In the genomic region with DNA sequence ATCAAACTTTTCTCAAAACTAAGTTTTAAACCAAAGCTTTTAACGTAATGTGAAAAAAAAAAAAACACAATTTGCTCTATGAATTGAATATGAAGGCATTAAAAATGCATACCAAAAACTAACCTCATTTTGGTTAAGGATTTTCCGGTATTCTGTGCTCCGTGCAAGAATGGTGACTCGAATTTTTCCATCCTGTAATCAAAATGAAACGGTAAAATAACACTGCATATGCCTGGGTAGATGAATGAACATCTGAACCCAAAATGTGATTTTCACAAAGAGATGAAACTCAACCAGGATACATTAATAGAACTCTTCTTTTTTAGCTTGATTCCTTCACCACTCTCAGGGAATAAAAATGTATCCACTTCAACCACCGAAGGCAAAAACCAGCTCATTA, we compare ENCODE assay signal across 30 cellular contexts. TPM values are rescaled to one million over a fixed set of nuclear protein-coding genes. Genes with fewer than 3 reads are reported as not detected.
"Had no signal": no experiment of that assay in that cellular context is flagged by ENCODE, and none has a peak within 500 bp of the region (broad histone marks: within the 10 kb centered on the region; RNA-seq: fewer than 3 reads in every experiment).

No MANE protein-coding gene starts in this region.

- H3K27ac Mint-ChIP-seq: activated naive CD4-positive, alpha-beta T cell treated with anti-CD3 and anti-CD28 coated beads for 36 hours; activated naive CD4-positive, alpha-beta T cell treated with anti-CD3 and anti-CD28 coated beads, Interleukin-2, amount 50 U/mL, for 24 hours; activated naive CD8-positive, alpha-beta T cell treated with anti-CD3 and anti-CD28 coated beads, Interleukin-2, amount 10 ng/mL, durations not matched to agents 7 days and 5 days; activated T-helper 2 cell treated with anti-CD3 and anti-CD28 coated beads, Interferon-gamma antibody, Interleukin-2, Interleukin-4, amounts not matched to agents 10 μg/mL and 5 μg/mL and 100 μg/mL, durations not matched to agents 14 hours and 24 hours and 36 hours; effector memory CD8-positive, alpha-beta T cell had no signal

- H3K4me3 Mint-ChIP-seq: activated naive CD4-positive, alpha-beta T cell treated with anti-CD3 and anti-CD28 coated beads for 36 hours; activated naive CD4-positive, alpha-beta T cell treated with anti-CD3 and anti-CD28 coated beads, Interleukin-2, amount 50 U/mL, for 24 hours; activated naive CD8-positive, alpha-beta T cell treated with anti-CD3 and anti-CD28 coated beads, Interleukin-2, amount 10 ng/mL, durations not matched to agents 7 days and 5 days; central memory CD8-positive, alpha-beta T cell; effector memory CD8-positive, alpha-beta T cell had no signal

- DNase-seq: activated CD4-positive, alpha-beta T cell treated with anti-CD3 and anti-CD28 coated beads for 48 hours; activated CD4-positive, alpha-beta T cell treated with anti-CD3 and anti-CD28 coated beads, Interleukin-2, amount 50 U/mL, for 1 hour; activated CD4-positive, alpha-beta T cell treated with anti-CD3 and anti-CD28 coated beads, Interleukin-2, amount 50 U/mL, for 48 hours; activated CD4-positive, CD25-positive, alpha-beta regulatory T cell; activated CD4-positive, CD25-positive, alpha-beta regulatory T cell treated with anti-CD3 and anti-CD28 coated beads, Interleukin-2, amount 50 U/mL, for 72 hours; activated CD8-positive, alpha-beta memory T cell treated with anti-CD3 and anti-CD28 coated beads, Interleukin-2, amount 50 U/mL, for 48 hours; activated effector memory CD4-positive, alpha-beta T cell treated with anti-CD3 and anti-CD28 coated beads, Interleukin-2, amount 50 U/mL, for 16 hours; activated naive CD4-positive, alpha-beta T cell treated with anti-CD3 and anti-CD28 coated beads for 36 hours; activated naive CD8-positive, alpha-beta T cell treated with anti-CD3 and anti-CD28 coated beads, Interleukin-2, amount 10 ng/mL, durations not matched to agents 7 days and 5 days; activated T-cell treated with anti-CD3 and anti-CD28 coated beads for 4 hours; amniotic stem cell; anterior cingulate cortex; brain microvascular endothelial cell; cortex of kidney; dermis blood vessel endothelial cell; effector CD4-positive, alpha-beta T cell; effector memory CD8-positive, alpha-beta T cell; erythroblast; foreskin keratinocyte; gastrocnemius medialis; glutamatergic neuron; heart left ventricle had no signal

- ATAC-seq: effector memory CD8-positive, alpha-beta T cell; foreskin keratinocyte; gastrocnemius medialis; heart left ventricle had no signal

- H3K27me3 Mint-ChIP-seq: activated naive CD4-positive, alpha-beta T cell treated with anti-CD3 and anti-CD28 coated beads, Interleukin-2, amount 50 U/mL, for 24 hours; activated naive CD8-positive, alpha-beta T cell treated with anti-CD3 and anti-CD28 coated beads, Interleukin-2, amount 10 ng/mL, durations not matched to agents 7 days and 5 days; central memory CD8-positive, alpha-beta T cell; effector memory CD8-positive, alpha-beta T cell had no signal

- H3K4me1 Mint-ChIP-seq: activated naive CD4-positive, alpha-beta T cell treated with anti-CD3 and anti-CD28 coated beads, Interleukin-2, amount 50 U/mL, for 24 hours; activated naive CD8-positive, alpha-beta T cell treated with anti-CD3 and anti-CD28 coated beads, Interleukin-2, amount 10 ng/mL, durations not matched to agents 7 days and 5 days; central memory CD8-positive, alpha-beta T cell had no signal

- H3K9me3 Mint-ChIP-seq: activated naive CD4-positive, alpha-beta T cell treated with anti-CD3 and anti-CD28 coated beads for 36 hours; activated naive CD4-positive, alpha-beta T cell treated with anti-CD3 and anti-CD28 coated beads, Interleukin-2, amount 50 U/mL, for 24 hours; activated naive CD8-positive, alpha-beta T cell treated with anti-CD3 and anti-CD28 coated beads, Interleukin-2, amount 10 ng/mL, durations not matched to agents 7 days and 5 days; activated T-helper 2 cell treated with anti-CD3 and anti-CD28 coated beads, Interferon-gamma antibody, Interleukin-2, Interleukin-4, amounts not matched to agents 10 μg/mL and 5 μg/mL and 100 μg/mL, durations not matched to agents 14 hours and 24 hours and 36 hours; central memory CD8-positive, alpha-beta T cell; effector memory CD8-positive, alpha-beta T cell had no signal

RNA-seq across cellular contexts. Expression of gene TAFA4, which starts 55.0 kb away (rescaled TPM):
- total RNA-seq: activated naive CD4-positive, alpha-beta T cell treated with anti-CD3 and anti-CD28 coated beads for 36 hours; activated naive CD8-positive, alpha-beta T cell treated with anti-CD3 and anti-CD28 coated beads, Interleukin-2, amount 10 ng/mL, durations not matched to agents 7 days and 5 days; activated T-helper 2 cell treated with anti-CD3 and anti-CD28 coated beads, Interferon-gamma antibody, Interleukin-2, Interleukin-4, amounts not matched to agents 10 μg/mL and 5 μg/mL and 100 μg/mL, durations not matched to agents 14 hours and 24 hours and 36 hours; astrocyte; bronchial epithelial cell; cardiac septum; dermis blood vessel endothelial cell; esophagus muscularis mucosa; foreskin keratinocyte; heart left ventricle; T-helper 1 cell treated with Interleukin-12 subunit alpha and Interleukin-12 subunit beta and Interleukin-4 antibody, amounts not matched to agents 30 ng/mL and 1 ng/mL, for 36 hours had no signal
